Comparison of ENCODE assay signal across 25 cellular contexts in the genomic region with DNA sequence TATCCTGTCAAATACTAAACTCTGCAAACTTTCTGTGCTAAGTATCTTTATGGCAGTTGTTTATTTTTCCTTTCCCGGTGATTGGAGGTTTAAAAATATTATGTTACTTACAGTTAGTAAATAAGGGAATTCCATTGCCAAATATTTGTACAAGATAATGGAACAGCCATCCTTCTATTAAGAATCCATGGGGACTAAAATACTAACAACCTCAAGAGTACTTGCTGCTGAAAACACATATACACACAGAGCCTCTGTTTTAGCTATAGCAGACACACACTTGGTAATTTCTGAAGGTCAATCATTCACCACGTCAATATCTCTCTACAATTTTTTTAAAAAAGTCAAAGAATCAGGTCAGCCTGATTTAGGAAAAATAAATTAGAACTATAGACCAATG. TPM values are rescaled to one million over a fixed set of nuclear protein-coding genes. Genes with fewer than 3 reads are reported as not detected.
"Had no signal": no experiment of that assay in that cellular context is flagged by ENCODE, and none has a peak within 500 bp of the region (broad histone marks: within the 10 kb centered on the region; RNA-seq: fewer than 3 reads in every experiment).

No MANE protein-coding gene starts in this region.

- H3K9me3 ChIP-seq: breast epithelium, esophagus squamous epithelium, gastrocnemius medialis, neutrophil, testis, transverse colon had no signal

- ATAC-seq: gastrocnemius medialis; sciatic nerve; stimulated activated naive CD8-positive, alpha-beta T cell treated with anti-CD3 and anti-CD28 coated beads, Interleukin-15, Interleukin-2, amounts not matched to agents 100 U/mL and 50 U/mL, for 24 hours had no signal

- H3K4me3 ChIP-seq: breast epithelium, esophagus squamous epithelium, gastrocnemius medialis, left ventricle myocardium inferior, skin epidermis, testis, transverse colon had no signal

- FAIRE-seq: astrocyte had no signal

- H3K4me1 ChIP-seq: breast epithelium, esophagus squamous epithelium, gastrocnemius medialis, testis had no signal

- H3K27ac ChIP-seq: breast epithelium, esophagus squamous epithelium, gastrocnemius medialis, left ventricle myocardium inferior, neutrophil, skin epidermis, testis, transverse colon, VCaP had no signal

- H3K27me3 ChIP-seq: breast epithelium, esophagus squamous epithelium, gastrocnemius medialis, neutrophil, testis, transverse colon had no signal

- DNase-seq: activated CD4-positive, alpha-beta T cell treated with anti-CD3 and anti-CD28 coated beads for 4 hours; activated CD4-positive, alpha-beta T cell treated with anti-CD3 and anti-CD28 coated beads, Interleukin-2, amount 50 U/mL, for 4 hours; activated CD8-positive, alpha-beta memory T cell treated with anti-CD3 and anti-CD28 coated beads for 24 hours; activated gamma-delta T cell; activated naive CD4-positive, alpha-beta T cell treated with anti-CD3 and anti-CD28 coated beads, Interleukin-2, amount 10 ng/mL, durations not matched to agents 7 days and 5 days; activated naive CD8-positive, alpha-beta T cell treated with anti-CD3 and anti-CD28 coated beads, Interleukin-2, amount 10 ng/mL, durations not matched to agents 7 days and 5 days; activated T-cell treated with anti-CD3 and anti-CD28 coated beads, Interleukin-2, amount 50 U/mL, for 1 hour; esophagus squamous epithelium; gastrocnemius medialis; glutamatergic neuron; islet precursor cell; left ventricle myocardium inferior; naive B cell; nephron progenitor cell; stimulated activated CD4-positive, alpha-beta T cell treated with anti-CD3 and anti-CD28 coated beads, Interleukin-12 subunit alpha, Interleukin-12 subunit beta, amount 100 ng/mL, for 4 hours; stimulated activated CD4-positive, alpha-beta T cell treated with anti-CD3 and anti-CD28 coated beads, Interleukin-4, amount 100 ng/mL, for 1 hour; stimulated activated naive CD8-positive, alpha-beta T cell treated with anti-CD3 and anti-CD28 coated beads, Interleukin-15, Interleukin-2, amounts not matched to agents 100 U/mL and 50 U/mL, for 24 hours; testis; transverse colon had no signal

- H3K36me3 ChIP-seq: breast epithelium, esophagus squamous epithelium, gastrocnemius medialis, neutrophil, transverse colon had no signal

RNA-seq across cellular contexts. Expression of a gene that starts 32.4 kb away (rescaled TPM):
- total RNA-seq: activated naive CD8-positive, alpha-beta T cell treated with anti-CD3 and anti-CD28 coated beads, Interleukin-2, amount 10 ng/mL, durations not matched to agents 7 days and 5 days had no signal
